22 cellular contexts compared by ENCODE assay signal in the genomic region with DNA sequence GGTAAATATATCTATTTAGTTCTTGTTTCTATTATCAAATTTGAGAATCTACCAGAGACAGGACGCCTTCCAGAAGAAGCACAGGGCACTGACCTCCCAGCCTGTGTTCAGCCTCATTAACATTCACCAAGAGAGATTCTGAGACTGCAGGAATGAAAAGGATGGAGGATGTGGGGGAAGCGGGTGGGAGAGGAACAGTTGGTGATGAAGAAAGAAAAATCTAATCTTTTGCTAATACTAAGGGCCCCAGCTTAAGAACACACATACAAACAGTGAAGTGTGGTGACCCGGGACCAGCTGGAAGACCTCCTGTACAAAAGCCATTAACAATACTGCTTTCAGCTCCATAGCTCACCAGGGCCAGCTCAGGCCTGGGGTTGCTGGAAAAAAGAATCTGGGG.
DNase-seq lines count a peak whose midpoint lies in the region; ATAC-seq and TF ChIP-seq lines count a peak whose summit lies in the region.
"Had no signal": no experiment of that assay in that cellular context is flagged by ENCODE, and none has a peak within 500 bp of the region (broad histone marks: within the 10 kb centered on the region; RNA-seq: fewer than 3 reads in every experiment).

No MANE protein-coding gene starts in this region.

- H3K56ac ChIP-seq in H9 (ENCODE audit: insufficient read length, low read depth, low read length) = no peak overlapping the region

- no peak overlapping the region for H3K4me3 ChIP-seq in kidney epithelial cell (ENCODE audit: low read depth, low read length)
- no peak overlapping the region for H3K4me3 ChIP-seq in trophoblast cell (ENCODE audit: low read depth, low read length)
- H3K4me3 ChIP-seq: PC-9 had no signal

- H4K12ac ChIP-seq in trophoblast cell (ENCODE audit: low read depth, low read length) = no peak overlapping the region

- no peaks in the 10 kb centered on the region for H3K23me2 ChIP-seq in H9 (ENCODE audit: insufficient read length, low read depth, low read length, poor library complexity, severe bottlenecking)

- H3K4me3 Mint-ChIP-seq in H9 = no peak overlapping the region
- H3K4me3 Mint-ChIP-seq: CD14-positive monocyte had no signal

- no peak overlapping the region for H2BK20ac ChIP-seq in H9 (ENCODE audit: low read depth, low read length, poor library complexity, severe bottlenecking)

- H3K4me1 Mint-ChIP-seq in H9 = peaks cover 10 to 11% of the 10 kb centered on the region in 2 experiments
- H3K4me1 Mint-ChIP-seq: CD14-positive monocyte had no signal

- no peak for TF ChIP-seq CTCF in kidney epithelial cell (IDR thresholded peaks at IDR 0.05; ENCODE audit: insufficient read depth, low read length, poor library complexity, severe bottlenecking)
- TF ChIP-seq CTCF in H9 (conservative IDR thresholded peaks at IDR 0.05) = no peak

- H2BK12ac ChIP-seq in trophoblast cell (ENCODE audit: low read length) (peak overlapping the region; percentile 38), H9 (ENCODE audit: insufficient read length, low read depth, low read length) (no peak overlapping the region)

- intact Hi-C loops in posterior cingulate gyrus (cut with DNase I) = no loop called here

- H2BK120ac ChIP-seq in trophoblast cell (ENCODE audit: insufficient read depth, low read length, poor library complexity) (no peak overlapping the region), H9 (ENCODE audit: low read depth, low read length, poor library complexity, severe bottlenecking) (no peak overlapping the region)

- H4K8ac ChIP-seq in trophoblast cell (ENCODE audit: low read depth, low read length) = no peak overlapping the region
- H4K8ac ChIP-seq in H9 (replicated peaks; ENCODE audit: insufficient read length, low read depth, low read length) = no peak overlapping the region

- H3K36me3 ChIP-seq in kidney epithelial cell (ENCODE audit: control insufficient read depth, insufficient read depth, low read length) = no peaks in the 10 kb centered on the region
- no peaks in the 10 kb centered on the region for H3K36me3 ChIP-seq in trophoblast cell (ENCODE audit: control insufficient read depth in 1 of 2, insufficient read depth in 2 of 2, low read length in 2 of 2)

- H2BK5ac ChIP-seq in trophoblast cell (ENCODE audit: low read depth, low read length, poor library complexity) (no peak overlapping the region), H9 (ENCODE audit: insufficient read length, low read length) (no peak overlapping the region)

- WGBS in trophoblast cell (ENCODE audit: extremely low coverage, insufficient coverage, insufficient read length) = no CpG with 5 or more reads among the region's 3 CpGs
- WGBS in H9 (ENCODE audit: extremely low coverage, insufficient read length, low lambda C conversion rate) = no CpG with 5 or more reads among the region's 3 CpGs

- peaks cover 2% of the 10 kb centered on the region for H3K79me1 ChIP-seq in trophoblast cell (ENCODE audit: low read length)
- H3K79me1 ChIP-seq in H9 (ENCODE audit: insufficient read depth, low read depth, low read length, poor library complexity, severe bottlenecking) = no peaks in the 10 kb centered on the region

- H2AK5ac ChIP-seq in trophoblast cell (ENCODE audit: low read length) (peak overlapping the region; percentile 34), H9 (ENCODE audit: insufficient read length, low read length) (no peak overlapping the region)

- no peak overlapping the region for H3K27ac Mint-ChIP-seq in H9
- H3K27ac Mint-ChIP-seq: CD14-positive monocyte had no signal

- H3K14ac ChIP-seq in trophoblast cell (ENCODE audit: low read length) (no peak overlapping the region), H9 (ENCODE audit: insufficient read depth, low read length) (no peak overlapping the region)

- no peak overlapping the region for H4K5ac ChIP-seq in H9 (ENCODE audit: insufficient read length, low read depth, low read length)

- H3K18ac ChIP-seq in trophoblast cell (ENCODE audit: low read length) = no peak overlapping the region
- no peak overlapping the region for H3K18ac ChIP-seq in H9 (ENCODE audit: insufficient read length, low read depth, low read length)

- H3K4ac ChIP-seq in trophoblast cell (ENCODE audit: low read depth, low read length) (no peak overlapping the region), H9 (ENCODE audit: low read depth, low read length) (no peak overlapping the region)

- H3K9ac ChIP-seq in trophoblast cell (ENCODE audit: low read length) (no peak overlapping the region), H9 (ENCODE audit: extremely low read depth, insufficient read length, low read length) (no peak overlapping the region)

- H3K27me3 ChIP-seq in kidney epithelial cell (ENCODE audit: control insufficient read depth, insufficient read depth, low read length) (no peaks in the 10 kb centered on the region), trophoblast cell (ENCODE audit: insufficient read depth, low read length) (no peaks in the 10 kb centered on the region), H9 (ENCODE audit: insufficient read depth, low read length) (no peaks in the 10 kb centered on the region)

- no peaks in the 10 kb centered on the region for H4K20me1 ChIP-seq in H9 (ENCODE audit: control insufficient read depth, insufficient read depth, insufficient read length)

- H2BK15ac ChIP-seq in H9 (ENCODE audit: low read depth, low read length) = no peak overlapping the region

- no peak overlapping the region for H2AFZ ChIP-seq in trophoblast cell (ENCODE audit: insufficient read depth, low read length, poor library complexity)
- H2AFZ ChIP-seq in H9 (ENCODE audit: low read length) = no peak overlapping the region
- H2AFZ ChIP-seq: PC-9 had no signal

- H3K9me3 ChIP-seq in trophoblast cell (ENCODE audit: insufficient read depth, low read depth, low read length) (no peaks in the 10 kb centered on the region), H9 (ENCODE audit: control insufficient read depth, low read depth, low read length) (no peaks in the 10 kb centered on the region)

- H3T11ph ChIP-seq in H9 (ENCODE audit: low read length) = no peak overlapping the region

- H3K23ac ChIP-seq in trophoblast cell (ENCODE audit: low read length) = no peak overlapping the region
- no peak overlapping the region for H3K23ac ChIP-seq in H9 (ENCODE audit: insufficient read length, low read depth, low read length)

- in situ Hi-C loops in ACHN (cut with HindIII; ENCODE audit: low pct_ligation_motif_present, low pct_unique_long_range_greater_than_20kb, low sequenced_read_pairs) = no loop called here

- peak; percentile 73 for DNase-seq in EH (ENCODE audit: low read depth)
- peak; percentile 42 for DNase-seq in amniotic epithelial cell (ENCODE audit: low read depth)
- DNase-seq in kidney epithelial cell (ENCODE audit: low read depth) = peak; percentile 56
- peak in 1 of 2 donors; percentile 59 for DNase-seq in trophoblast cell
- no peak for DNase-seq in H9
- no peak for DNase-seq in ACHN
- no peak for DNase-seq in posterior cingulate gyrus
- DNase-seq: DND-41, GOT3, Kasumi-1, MM.1S, NCI-H1092, NCI-H1436 treated with DMSO at 0.1 percent for 48 hours, NCI-H2081 treated with DMSO at 0.1 percent for 48 hours, NCI-H510A, NCI-H748 treated with DMSO at 0.1 percent for 48 hours, PC-9, SIG-M5 had no signal

- H3K27ac ChIP-seq in trophoblast cell (ENCODE audit: low read depth, low read length) (no peak overlapping the region), H9 (ENCODE audit: insufficient read length, low read depth, low read length) (no peak overlapping the region)
- H3K27ac ChIP-seq: 22Rv1, PC-9, RWPE1 had no signal

- H3K4me1 ChIP-seq in trophoblast cell (ENCODE audit: control insufficient read depth in 1 of 2, insufficient read depth in 2 of 2, low read length in 2 of 2) (peaks cover 3 to 6% of the 10 kb centered on the region in 2 experiments), H9 (ENCODE audit: insufficient read depth, low read length) (peaks cover 3% of the 10 kb centered on the region; the same call in 1 of the 2 replicates)

- H3K4me2 ChIP-seq in trophoblast cell (ENCODE audit: low read length) = no peak overlapping the region
- no peak overlapping the region for H3K4me2 ChIP-seq in H9 (ENCODE audit: insufficient read depth, insufficient read length, low read length)
- H3K4me2 ChIP-seq: PC-9 had no signal

- H3K36me3 Mint-ChIP-seq in H9 (ENCODE audit: insufficient read depth in 1 of 3, low read depth in 3 of 3) = no peaks in the 10 kb centered on the region
- H3K36me3 Mint-ChIP-seq: CD14-positive monocyte had no signal

- H4K91ac ChIP-seq in trophoblast cell (ENCODE audit: low read depth, low read length) (peak overlapping the region; percentile 45), H9 (ENCODE audit: insufficient read length, low read depth, low read length) (no peak overlapping the region)

- H3K27me3 Mint-ChIP-seq in H9 (ENCODE audit: low read depth) = no peaks in the 10 kb centered on the region

- no peak for ATAC-seq in GM21737 (IDR thresholded peaks at IDR 0.05; ENCODE audit: unreplicated experiment)

- no peaks in the 10 kb centered on the region for H3K9me3 Mint-ChIP-seq in H9

- H3K79me2 ChIP-seq in trophoblast cell (ENCODE audit: control insufficient read depth, insufficient read depth, low read length, poor library complexity) (no peaks in the 10 kb centered on the region), H9 (ENCODE audit: insufficient read depth, low read length) (no peaks in the 10 kb centered on the region)

Comparison
In these comparisons a context has a peak if more than half of its experiments do, and no peak if none do; other contexts are left out.
1. DNase-seq: peak in EH (single experiment), amniotic epithelial cell (single experiment) and kidney epithelial cell (single experiment); none in H9 (single experiment), ACHN (single experiment) and posterior cingulate gyrus (0 of 10).